In the genomic region with DNA sequence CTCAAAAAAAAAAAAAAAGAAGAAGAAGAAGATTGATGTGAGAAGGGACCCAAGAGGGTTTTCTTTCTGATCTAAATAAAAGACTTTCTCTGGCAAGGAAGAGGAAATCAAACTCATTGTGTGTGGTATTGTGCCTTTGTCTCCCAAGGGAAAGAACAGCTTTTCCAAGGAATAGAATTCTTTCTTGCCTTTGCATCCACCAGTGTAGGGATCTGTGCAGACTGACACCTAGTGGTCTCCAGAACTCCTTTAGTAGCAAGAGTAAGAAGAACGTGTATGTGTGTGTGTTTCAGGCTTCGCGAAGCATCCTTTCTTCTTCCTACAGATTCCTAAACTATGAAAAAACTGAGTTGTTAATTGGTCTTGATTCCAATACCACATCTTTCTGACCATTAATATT, we compare ENCODE assay signal across 8 cellular contexts. TPM values are rescaled to one million over a fixed set of nuclear protein-coding genes. Genes with fewer than 3 reads are reported as not detected.
A peak's percentile ranks its signal among the peaks of the same experiment; 100 is the strongest.
DNase-seq lines count a peak whose midpoint lies in the region; TF ChIP-seq lines count a peak whose summit lies in the region.

No MANE protein-coding gene starts in this region.

- no peak overlapping the region for H3K27ac Mint-ChIP-seq in mesothelial cell of epicardium

- no peak overlapping the region for H3K4me3 Mint-ChIP-seq in mesothelial cell of epicardium

- no peaks in the 10 kb centered on the region for H3K36me3 Mint-ChIP-seq in mesothelial cell of epicardium

- H3K27me3 Mint-ChIP-seq in mesothelial cell of epicardium (ENCODE audit: low read depth): no peaks in the 10 kb centered on the region

- H3K9me3 ChIP-seq in AG04450 (ENCODE audit: control insufficient read depth, insufficient read depth, low read length) (no peaks in the 10 kb centered on the region), HAP-1 (no peaks in the 10 kb centered on the region), ascending aorta (no peaks in the 10 kb centered on the region)

- H3K4me1 ChIP-seq in HAP-1: no peaks in the 10 kb centered on the region
- H3K4me1 ChIP-seq in ascending aorta: no peaks in the 10 kb centered on the region

- CTCF ChIA-PET in AG04450 (lab: Charles Lee): interaction anchor here (0.6 to 1.3 kb wide), 19 partner anchors 8 to 445 kb away, joined by 3 to 9 read pairs (median 3); no protein-coding TSS in a partner anchor

- no peak for DNase-seq in AG04450 (ENCODE audit: low read depth, low spot score)
- DNase-seq in HAP-1 (ENCODE audit: low spot score in 2 of 2): peak; percentile 6 to 11
- DNase-seq in astrocyte of the hippocampus (ENCODE audit: low read depth, low spot score): peak; percentile 55
- no peak for DNase-seq in kidney epithelial cell (ENCODE audit: low read depth)
- no peak for DNase-seq in ascending aorta (ENCODE audit: low spot score in 2 of 2)
- no peak for DNase-seq in NCI-H187 treated with DMSO at 0.1 percent for 48 hours (lab: John Stamatoyannopoulos, UW)
- DNase-seq in NK-92 (lab: John Stamatoyannopoulos, UW; ENCODE audit: unreplicated experiment): no peak
- DNase-seq in mesothelial cell of epicardium (ENCODE audit: low spot score in 2 of 2, unreplicated experiment in 2 of 2): no peak

- in situ Hi-C loops in HAP-1 (cut with MboI; ENCODE audit: low sequenced_read_pairs): no loop called here

- POLR2A ChIA-PET in AG04450 (lab: Yijun Ruan, JAX): no interaction called here

- H3K36me3 ChIP-seq in HAP-1 (replicated peaks): no peaks in the 10 kb centered on the region
- H3K36me3 ChIP-seq in kidney epithelial cell (ENCODE audit: control insufficient read depth, insufficient read depth, low read length): no peaks in the 10 kb centered on the region
- no peaks in the 10 kb centered on the region for H3K36me3 ChIP-seq in ascending aorta

- peaks cover 2% of the 10 kb centered on the region for H3K27me3 ChIP-seq in AG04450 (ENCODE audit: control insufficient read depth, insufficient read depth, low read length)
- peaks cover 4% of the 10 kb centered on the region; the same call in 1 of the 2 replicates for H3K27me3 ChIP-seq in HAP-1 (ENCODE audit: low read depth)
- no peaks in the 10 kb centered on the region for H3K27me3 ChIP-seq in kidney epithelial cell (ENCODE audit: control insufficient read depth, insufficient read depth, low read length)
- H3K27me3 ChIP-seq in ascending aorta: no peaks in the 10 kb centered on the region

- H3K9me3 Mint-ChIP-seq in mesothelial cell of epicardium: peaks cover 7% of the 10 kb centered on the region

- TF ChIP-seq CTCF in AG04450 (IDR thresholded peaks at IDR 0.05; ENCODE audit: low read depth, low read length): peak; percentile 76
- peak; percentile 65 for TF ChIP-seq CTCF in kidney epithelial cell (IDR thresholded peaks at IDR 0.05; ENCODE audit: insufficient read depth, low read length, poor library complexity, severe bottlenecking)
- no peak for TF ChIP-seq CTCF in ascending aorta (IDR thresholded peaks at IDR 0.05)
- no peak for TF ChIP-seq CTCF in mesothelial cell of epicardium (IDR thresholded peaks at IDR 0.05; ENCODE audit: unreplicated experiment)

- intact Hi-C loops in ascending aorta (cut with DNase I): no loop called here

- no peaks in the 10 kb centered on the region for H3K4me1 Mint-ChIP-seq in mesothelial cell of epicardium

- H3K27ac ChIP-seq in AG04450 (ENCODE audit: low read depth, low read length) (no peak overlapping the region), ascending aorta (no peak overlapping the region)

- H3K4me3 ChIP-seq in AG04450 (ENCODE audit: low read depth, low read length) (no peak overlapping the region), HAP-1 (no peak overlapping the region), kidney epithelial cell (ENCODE audit: low read depth, low read length) (no peak overlapping the region), ascending aorta (no peak overlapping the region)

RNA-seq across cellular contexts. Expression of a gene that starts 33.5 kb away (rescaled TPM):
- 142 and 168 TPM in 2 replicates for polyA plus RNA-seq in AG04450 (2011; rRNA removed)
- 532 and 827 TPM in 2 replicates for polyA minus RNA-seq in AG04450 (2011; rRNA and poly(A)+ RNA removed)
- total RNA-seq in kidney epithelial cell: 103 and 145 TPM in 2 replicates
- 273 TPM for total RNA-seq in ascending aorta
- 58.3 to 69.7 TPM (median 61.8 TPM) in 3 replicates for total RNA-seq in mesothelial cell of epicardium

Comparison
In these comparisons a context has a peak if more than half of its experiments do, and no peak if none do; other contexts are left out.
1. DNase-seq: peak in HAP-1 (2 of 2) and astrocyte of the hippocampus (single experiment); none in AG04450 (single experiment), kidney epithelial cell (single experiment), ascending aorta (0 of 2), NCI-H187 treated with DMSO at 0.1 percent for 48 hours (single experiment), NK-92 (single experiment) and mesothelial cell of epicardium (0 of 2).
2. CTCF ChIP-seq: peak in AG04450 (single experiment) and kidney epithelial cell (single experiment); none in ascending aorta (0 of 3) and mesothelial cell of epicardium (single experiment).